2 cellular contexts compared by ENCODE assay signal in genomic region chr10:11144626-11145497, GRCh38.
TF ChIP-seq lines count a peak whose summit lies in the region.

No MANE protein-coding gene starts in this region.

TF ChIP-seq in HepG2, 621 proteins besides CTCF, POLR2A, EP300 and RAD21 (continued from another document):
- TF ChIP-seq ZNF609 (CRISPR knock-in tag; IDR thresholded peaks at IDR 0.05; ENCODE audit: borderline replicate concordance) (no peak), AHR (CRISPR knock-in tag; IDR thresholded peaks at IDR 0.05) (no peak), MAFF (IDR thresholded peaks at IDR 0.05; ENCODE audit: low read depth, low read length) (peak; percentile 95), SNAI1 (CRISPR knock-in tag; IDR thresholded peaks at IDR 0.05; ENCODE audit: borderline replicate concordance) (no peak), MAFK (conservative IDR thresholded peaks at IDR 0.05 in 1 of 2, IDR thresholded peaks at IDR 0.05 in 1 of 2; ENCODE audit: low read length in 2 of 2) (peak; percentile 92 to 97)

TF ChIP-seq in K562, 482 proteins besides CTCF, POLR2A, EP300 and RAD21 (continued from another document):
- TF ChIP-seq RERE (CRISPR knock-in tag; IDR thresholded peaks at IDR 0.05; ENCODE audit: borderline replicate concordance): no peak
- no peak for TF ChIP-seq ZBED1 (IDR thresholded peaks at IDR 0.05)
- TF ChIP-seq PTRF (tag; IDR thresholded peaks at IDR 0.05): no peak
- peak; percentile 97 for TF ChIP-seq ZNF316 (IDR thresholded peaks at IDR 0.05)
- TF ChIP-seq CREBBP (IDR thresholded peaks at IDR 0.05; ENCODE audit: low read depth, low read length): no peak
- peak; percentile 96 for TF ChIP-seq MAFG (tag; conservative IDR thresholded peaks at IDR 0.05)
- peak; percentile 97 for TF ChIP-seq MAFK (IDR thresholded peaks at IDR 0.05; ENCODE audit: low read length)
- 0 out of 2 replicates have a peak, but pooled peaks have one; percentile 5 for TF ChIP-seq CBFA2T2 (conservative IDR thresholded peaks at IDR 0.05)
- TF ChIP-seq ZSCAN32 (CRISPR knock-in tag; IDR thresholded peaks at IDR 0.05): no peak
- no peak for TF ChIP-seq CHD4 (IDR thresholded peaks at IDR 0.05; ENCODE audit: insufficient read depth, insufficient replicate concordance, low read depth, low read length, poor library complexity, severe bottlenecking)
- peak; percentile 14; the same call in 1 of the 2 replicates for TF ChIP-seq ARID3A (IDR thresholded peaks at IDR 0.05; ENCODE audit: borderline replicate concordance, low read depth, low read length)
- TF ChIP-seq HOMEZ (CRISPR knock-in tag; IDR thresholded peaks at IDR 0.05): no peak
- TF ChIP-seq MNT (conservative IDR thresholded peaks at IDR 0.05): no peak
- no peak for TF ChIP-seq HBP1 (CRISPR knock-in tag; IDR thresholded peaks at IDR 0.05)
